Comparison of ENCODE assay signal across 25 cellular contexts in genomic region chr7:78124221-78124620, GRCh38.
"Had no signal": no experiment of that assay in that cellular context is flagged by ENCODE, and none has a peak within 500 bp of the region (broad histone marks: within the 10 kb centered on the region; RNA-seq: fewer than 3 reads in every experiment).

No MANE protein-coding gene starts in this region.

- DNase-seq: activated B cell treated with CpG ODN at 0.5 μM for 24 hours; activated CD4-positive, alpha-beta T cell treated with anti-CD3 and anti-CD28 coated beads for 1 hour; activated CD4-positive, alpha-beta T cell treated with anti-CD3 and anti-CD28 coated beads, Interleukin-2, amount 10 ng/mL, durations not matched to agents 24 days and 14 days; activated CD4-positive, alpha-beta T cell treated with anti-CD3 and anti-CD28 coated beads, Interleukin-2, amount 50 U/mL, for 48 hours; activated CD8-positive, alpha-beta memory T cell treated with anti-CD3 and anti-CD28 coated beads, Interleukin-2, amount 10 ng/mL, durations not matched to agents 7 days and 5 days; activated effector memory CD4-positive, alpha-beta T cell treated with anti-CD3 and anti-CD28 coated beads, Interleukin-2, amount 50 U/mL, for 16 hours; activated naive CD4-positive, alpha-beta T cell treated with Interleukin-2 at 50 U/mL for 16 hours; activated naive CD8-positive, alpha-beta T cell treated with anti-CD3 and anti-CD28 coated beads, Interleukin-2, amount 50 U/mL, for 24 hours; activated T-cell treated with anti-CD3 and anti-CD28 coated beads, Interleukin-2, amount 50 U/mL, for 4 hours; amniotic stem cell; Kasumi-1; KBM-7; NCI-H1105 treated with DMSO at 0.1 percent for 48 hours; NCI-H1436 treated with DMSO at 0.1 percent for 48 hours; NCI-H187; NCI-H2081; NCI-H2227 treated with DMSO at 0.1 percent for 48 hours; NCI-H446 treated with DMSO at 0.1 percent for 48 hours; NCI-H524 treated with DMSO at 0.1 percent for 48 hours; NCI-H748 treated with DMSO at 0.1 percent for 48 hours; SIG-M5; T-cell; T-helper 2 cell; T1000 had no signal

- H3K4me3 Mint-ChIP-seq: activated B cell treated with CpG ODN at 0.5 μM for 24 hours; activated CD4-positive, alpha-beta T cell treated with anti-CD3 and anti-CD28 coated beads, Interleukin-2, amount 10 ng/mL, durations not matched to agents 24 days and 14 days; activated CD8-positive, alpha-beta memory T cell treated with anti-CD3 and anti-CD28 coated beads, Interleukin-2, amount 10 ng/mL, durations not matched to agents 7 days and 5 days; activated naive CD8-positive, alpha-beta T cell treated with anti-CD3 and anti-CD28 coated beads, Interleukin-2, amount 50 U/mL, for 24 hours; activated T-cell treated with anti-CD3 and anti-CD28 coated beads, Interleukin-2, amount 50 U/mL, for 4 hours; T-cell had no signal

- H3K27ac Mint-ChIP-seq: activated B cell treated with CpG ODN at 0.5 μM for 24 hours; activated CD4-positive, alpha-beta T cell treated with anti-CD3 and anti-CD28 coated beads, Interleukin-2, amount 10 ng/mL, durations not matched to agents 24 days and 14 days; activated CD8-positive, alpha-beta memory T cell treated with anti-CD3 and anti-CD28 coated beads, Interleukin-2, amount 10 ng/mL, durations not matched to agents 7 days and 5 days; activated naive CD4-positive, alpha-beta T cell treated with anti-CD3 and anti-CD28 coated beads, Interleukin-2, amount 50 U/mL, for 72 hours; activated naive CD8-positive, alpha-beta T cell treated with anti-CD3 and anti-CD28 coated beads, Interleukin-2, amount 50 U/mL, for 24 hours; T-cell had no signal

- H3K9me3 Mint-ChIP-seq: activated B cell treated with CpG ODN at 0.5 μM for 24 hours; activated CD4-positive, alpha-beta T cell treated with anti-CD3 and anti-CD28 coated beads, Interleukin-2, amount 10 ng/mL, durations not matched to agents 24 days and 14 days; activated naive CD4-positive, alpha-beta T cell treated with anti-CD3 and anti-CD28 coated beads, Interleukin-2, amount 50 U/mL, for 72 hours; activated naive CD8-positive, alpha-beta T cell treated with anti-CD3 and anti-CD28 coated beads, Interleukin-2, amount 50 U/mL, for 24 hours; activated T-cell treated with anti-CD3 and anti-CD28 coated beads, Interleukin-2, amount 50 U/mL, for 4 hours; T-cell had no signal

- H3K36me3 Mint-ChIP-seq: activated CD8-positive, alpha-beta memory T cell treated with anti-CD3 and anti-CD28 coated beads, Interleukin-2, amount 10 ng/mL, durations not matched to agents 7 days and 5 days; activated naive CD4-positive, alpha-beta T cell treated with anti-CD3 and anti-CD28 coated beads, Interleukin-2, amount 50 U/mL, for 72 hours; T-cell had no signal

- H3K27me3 Mint-ChIP-seq: activated CD4-positive, alpha-beta T cell treated with anti-CD3 and anti-CD28 coated beads, Interleukin-2, amount 10 ng/mL, durations not matched to agents 24 days and 14 days; activated CD8-positive, alpha-beta memory T cell treated with anti-CD3 and anti-CD28 coated beads, Interleukin-2, amount 10 ng/mL, durations not matched to agents 7 days and 5 days; activated naive CD8-positive, alpha-beta T cell treated with anti-CD3 and anti-CD28 coated beads, Interleukin-2, amount 50 U/mL, for 24 hours had no signal

- H3K4me1 Mint-ChIP-seq: activated B cell treated with CpG ODN at 0.5 μM for 24 hours; activated CD4-positive, alpha-beta T cell treated with anti-CD3 and anti-CD28 coated beads, Interleukin-2, amount 10 ng/mL, durations not matched to agents 24 days and 14 days; activated CD8-positive, alpha-beta memory T cell treated with anti-CD3 and anti-CD28 coated beads, Interleukin-2, amount 10 ng/mL, durations not matched to agents 7 days and 5 days; activated naive CD8-positive, alpha-beta T cell treated with anti-CD3 and anti-CD28 coated beads, Interleukin-2, amount 50 U/mL, for 24 hours; T-cell had no signal

- ATAC-seq: activated CD8-positive, alpha-beta memory T cell treated with anti-CD3 and anti-CD28 coated beads, Interleukin-2, amount 10 ng/mL, durations not matched to agents 7 days and 5 days; activated naive CD4-positive, alpha-beta T cell treated with anti-CD3 and anti-CD28 coated beads, Interleukin-2, amount 50 U/mL, for 72 hours; activated naive CD8-positive, alpha-beta T cell treated with anti-CD3 and anti-CD28 coated beads, Interleukin-2, amount 50 U/mL, for 24 hours; activated T-cell treated with anti-CD3 and anti-CD28 coated beads, Interleukin-2, amount 50 U/mL, for 4 hours; T-cell had no signal
